1 cellular context compared by ENCODE assay signal in the genomic region with DNA sequence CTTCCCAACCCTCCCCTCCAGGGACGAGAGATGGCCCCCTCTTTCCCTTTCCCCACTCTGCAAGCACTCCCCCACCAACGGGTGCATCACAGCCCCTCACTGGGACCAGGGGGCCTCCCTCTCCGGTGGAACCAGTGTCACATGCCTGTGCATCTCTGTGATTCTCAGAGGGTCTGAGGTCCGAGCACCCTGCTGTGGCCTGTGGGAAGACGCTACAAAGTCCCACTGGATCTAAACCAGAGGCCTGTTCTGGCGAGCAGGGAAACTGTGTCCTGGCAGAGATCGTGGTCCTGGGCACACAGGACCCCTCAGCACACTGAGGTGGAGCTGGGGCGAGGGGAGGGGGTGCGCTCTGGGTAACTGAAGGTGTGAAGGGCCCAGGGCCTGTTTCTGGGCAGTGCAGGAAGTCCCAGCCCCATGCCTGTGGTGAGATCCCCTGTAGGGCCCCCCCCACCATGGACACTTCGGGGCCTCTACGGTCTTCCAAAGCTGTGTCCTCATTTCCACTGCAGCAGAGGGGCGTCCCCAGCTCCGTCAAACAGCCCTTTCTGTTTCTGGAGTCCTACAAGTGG.
A peak's percentile ranks its signal among the peaks of the same experiment; 100 is the strongest.
TF ChIP-seq lines count a peak whose summit lies in the region.

No MANE protein-coding gene starts in this region.

TF ChIP-seq in HepG2, 621 proteins besides CTCF, POLR2A, EP300 and RAD21 (continued from another document and continues in another):
- TF ChIP-seq, protein P1, sequence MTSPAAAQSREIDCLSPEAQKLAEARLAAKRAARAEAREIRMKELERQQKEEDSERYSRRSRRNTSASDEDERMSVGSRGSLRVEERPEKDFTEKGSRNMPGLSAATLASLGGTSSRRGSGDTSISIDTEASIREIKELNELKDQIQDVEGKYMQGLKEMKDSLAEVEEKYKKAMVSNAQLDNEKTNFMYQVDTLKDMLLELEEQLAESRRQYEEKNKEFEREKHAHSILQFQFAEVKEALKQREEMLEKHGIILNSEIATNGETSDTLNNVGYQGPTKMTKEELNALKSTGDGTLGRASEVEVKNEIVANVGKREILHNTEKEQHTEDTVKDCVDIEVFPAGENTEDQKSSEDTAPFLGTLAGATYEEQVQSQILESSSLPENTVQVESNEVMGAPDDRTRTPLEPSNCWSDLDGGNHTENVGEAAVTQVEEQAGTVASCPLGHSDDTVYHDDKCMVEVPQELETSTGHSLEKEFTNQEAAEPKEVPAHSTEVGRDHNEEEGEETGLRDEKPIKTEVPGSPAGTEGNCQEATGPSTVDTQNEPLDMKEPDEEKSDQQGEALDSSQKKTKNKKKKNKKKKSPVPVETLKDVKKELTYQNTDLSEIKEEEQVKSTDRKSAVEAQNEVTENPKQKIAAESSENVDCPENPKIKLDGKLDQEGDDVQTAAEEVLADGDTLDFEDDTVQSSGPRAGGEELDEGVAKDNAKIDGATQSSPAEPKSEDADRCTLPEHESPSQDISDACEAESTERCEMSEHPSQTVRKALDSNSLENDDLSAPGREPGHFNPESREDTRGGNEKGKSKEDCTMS (CRISPR knock-in tag; conservative IDR thresholded peaks at IDR 0.05) = no peak
- TF ChIP-seq TBX2 (CRISPR knock-in tag; IDR thresholded peaks at IDR 0.05; ENCODE audit: borderline replicate concordance) = no peak
- TF ChIP-seq WIZ (CRISPR knock-in tag; IDR thresholded peaks at IDR 0.05) = no peak
- TF ChIP-seq, protein P2, sequence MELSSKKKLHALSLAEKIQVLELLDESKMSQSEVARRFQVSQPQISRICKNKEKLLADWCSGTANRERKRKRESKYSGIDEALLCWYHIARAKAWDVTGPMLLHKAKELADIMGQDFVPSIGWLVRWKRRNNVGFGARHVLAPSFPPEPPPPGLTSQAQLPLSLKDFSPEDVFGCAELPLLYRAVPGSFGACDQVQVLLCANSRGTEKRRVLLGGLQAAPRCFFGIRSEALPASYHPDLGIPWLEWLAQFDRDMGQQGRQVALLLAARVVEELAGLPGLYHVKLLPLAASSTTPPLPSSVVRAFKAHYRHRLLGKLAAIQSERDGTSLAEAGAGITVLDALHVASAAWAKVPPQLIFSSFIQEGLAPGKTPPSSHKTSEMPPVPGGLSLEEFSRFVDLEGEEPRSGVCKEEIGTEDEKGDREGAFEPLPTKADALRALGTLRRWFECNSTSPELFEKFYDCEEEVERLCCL (CRISPR knock-in tag; IDR thresholded peaks at IDR 0.05; ENCODE audit: borderline replicate concordance) = no peak
- no peak for TF ChIP-seq ARHGAP35 (CRISPR knock-in tag; IDR thresholded peaks at IDR 0.05; ENCODE audit: borderline replicate concordance)
- no peak for TF ChIP-seq ZNF619 (CRISPR knock-in tag; IDR thresholded peaks at IDR 0.05)
- TF ChIP-seq XRCC5 (optimal IDR thresholded peaks at IDR 0.05; ENCODE audit: low read length) = no peak
- no peak for TF ChIP-seq ZFP36L2 (CRISPR knock-in tag; IDR thresholded peaks at IDR 0.05)
- peak; percentile 42; the same call in 1 of the 2 replicates for TF ChIP-seq HNRNPL (IDR thresholded peaks at IDR 0.05; ENCODE audit: low read depth, low read length)
- no peak for TF ChIP-seq TRIM24 (CRISPR knock-in tag; IDR thresholded peaks at IDR 0.05)
- no peak for TF ChIP-seq SKI (IDR thresholded peaks at IDR 0.05; ENCODE audit: partially characterized antibody)
- TF ChIP-seq, protein P3, sequence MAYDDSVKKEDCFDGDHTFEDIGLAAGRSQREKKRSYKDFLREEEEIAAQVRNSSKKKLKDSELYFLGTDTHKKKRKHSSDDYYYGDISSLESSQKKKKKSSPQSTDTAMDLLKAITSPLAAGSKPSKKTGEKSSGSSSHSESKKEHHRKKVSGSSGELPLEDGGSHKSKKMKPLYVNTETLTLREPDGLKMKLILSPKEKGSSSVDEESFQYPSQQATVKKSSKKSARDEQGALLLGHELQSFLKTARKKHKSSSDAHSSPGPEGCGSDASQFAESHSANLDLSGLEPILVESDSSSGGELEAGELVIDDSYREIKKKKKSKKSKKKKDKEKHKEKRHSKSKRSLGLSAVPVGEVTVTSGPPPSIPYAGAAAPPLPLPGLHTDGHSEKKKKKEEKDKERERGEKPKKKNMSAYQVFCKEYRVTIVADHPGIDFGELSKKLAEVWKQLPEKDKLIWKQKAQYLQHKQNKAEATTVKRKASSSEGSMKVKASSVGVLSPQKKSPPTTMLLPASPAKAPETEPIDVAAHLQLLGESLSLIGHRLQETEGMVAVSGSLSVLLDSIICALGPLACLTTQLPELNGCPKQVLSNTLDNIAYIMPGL (CRISPR knock-in tag; IDR thresholded peaks at IDR 0.05; ENCODE audit: borderline replicate concordance in 1 of 2, low read depth in 1 of 2) = no peak
- TF ChIP-seq, protein P4, sequence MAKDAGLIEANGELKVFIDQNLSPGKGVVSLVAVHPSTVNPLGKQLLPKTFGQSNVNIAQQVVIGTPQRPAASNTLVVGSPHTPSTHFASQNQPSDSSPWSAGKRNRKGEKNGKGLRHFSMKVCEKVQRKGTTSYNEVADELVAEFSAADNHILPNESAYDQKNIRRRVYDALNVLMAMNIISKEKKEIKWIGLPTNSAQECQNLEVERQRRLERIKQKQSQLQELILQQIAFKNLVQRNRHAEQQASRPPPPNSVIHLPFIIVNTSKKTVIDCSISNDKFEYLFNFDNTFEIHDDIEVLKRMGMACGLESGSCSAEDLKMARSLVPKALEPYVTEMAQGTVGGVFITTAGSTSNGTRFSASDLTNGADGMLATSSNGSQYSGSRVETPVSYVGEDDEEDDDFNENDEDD (CRISPR knock-in tag; IDR thresholded peaks at IDR 0.05; ENCODE audit: borderline replicate concordance) = no peak
- no peak for TF ChIP-seq RFXANK (CRISPR knock-in tag; IDR thresholded peaks at IDR 0.05)
- TF ChIP-seq KLF11 (CRISPR knock-in tag; IDR thresholded peaks at IDR 0.05) = no peak
- TF ChIP-seq ZNF264 (CRISPR knock-in tag; IDR thresholded peaks at IDR 0.05) = no peak
- no peak for TF ChIP-seq SOX5 (CRISPR knock-in tag; IDR thresholded peaks at IDR 0.05; ENCODE audit: borderline replicate concordance)
- TF ChIP-seq SETDB1 (CRISPR knock-in tag; IDR thresholded peaks at IDR 0.05; ENCODE audit: borderline replicate concordance) = no peak
- TF ChIP-seq IKZF1 (IDR thresholded peaks at IDR 0.05) = no peak
- TF ChIP-seq ZNF792 (CRISPR knock-in tag; IDR thresholded peaks at IDR 0.05) = no peak
- TF ChIP-seq, protein P5, sequence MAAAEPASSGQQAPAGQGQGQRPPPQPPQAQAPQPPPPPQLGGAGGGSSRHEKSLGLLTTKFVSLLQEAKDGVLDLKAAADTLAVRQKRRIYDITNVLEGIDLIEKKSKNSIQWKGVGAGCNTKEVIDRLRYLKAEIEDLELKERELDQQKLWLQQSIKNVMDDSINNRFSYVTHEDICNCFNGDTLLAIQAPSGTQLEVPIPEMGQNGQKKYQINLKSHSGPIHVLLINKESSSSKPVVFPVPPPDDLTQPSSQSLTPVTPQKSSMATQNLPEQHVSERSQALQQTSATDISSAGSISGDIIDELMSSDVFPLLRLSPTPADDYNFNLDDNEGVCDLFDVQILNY (CRISPR knock-in tag; conservative IDR thresholded peaks at IDR 0.05) = no peak
- TF ChIP-seq, protein P6, sequence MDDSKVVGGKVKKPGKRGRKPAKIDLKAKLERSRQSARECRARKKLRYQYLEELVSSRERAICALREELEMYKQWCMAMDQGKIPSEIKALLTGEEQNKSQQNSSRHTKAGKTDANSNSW (CRISPR knock-in tag; IDR thresholded peaks at IDR 0.05; ENCODE audit: borderline replicate concordance) = no peak
- no peak for TF ChIP-seq ZNF761 (CRISPR knock-in tag; conservative IDR thresholded peaks at IDR 0.05)
- TF ChIP-seq, protein P7, sequence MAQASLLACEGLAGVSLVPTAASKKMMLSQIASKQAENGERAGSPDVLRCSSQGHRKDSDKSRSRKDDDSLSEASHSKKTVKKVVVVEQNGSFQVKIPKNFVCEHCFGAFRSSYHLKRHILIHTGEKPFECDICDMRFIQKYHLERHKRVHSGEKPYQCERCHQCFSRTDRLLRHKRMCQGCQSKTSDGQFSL (CRISPR knock-in tag; IDR thresholded peaks at IDR 0.05) = no peak; the same call in 1 of the 2 replicates
- TF ChIP-seq GATAD1 (CRISPR knock-in tag; IDR thresholded peaks at IDR 0.05) = no peak
- TF ChIP-seq GFI1 (CRISPR knock-in tag; IDR thresholded peaks at IDR 0.05; ENCODE audit: borderline replicate concordance) = no peak
- TF ChIP-seq IRX3 (CRISPR knock-in tag; IDR thresholded peaks at IDR 0.05; ENCODE audit: borderline replicate concordance, low read depth) = no peak
- TF ChIP-seq, protein P8, sequence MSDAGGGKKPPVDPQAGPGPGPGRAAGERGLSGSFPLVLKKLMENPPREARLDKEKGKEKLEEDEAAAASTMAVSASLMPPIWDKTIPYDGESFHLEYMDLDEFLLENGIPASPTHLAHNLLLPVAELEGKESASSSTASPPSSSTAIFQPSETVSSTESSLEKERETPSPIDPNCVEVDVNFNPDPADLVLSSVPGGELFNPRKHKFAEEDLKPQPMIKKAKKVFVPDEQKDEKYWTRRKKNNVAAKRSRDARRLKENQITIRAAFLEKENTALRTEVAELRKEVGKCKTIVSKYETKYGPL (CRISPR knock-in tag; IDR thresholded peaks at IDR 0.05) = no peak
- no peak for TF ChIP-seq HCFC1 (IDR thresholded peaks at IDR 0.05; ENCODE audit: low read depth, low read length)
- no peak for TF ChIP-seq RXRA (CRISPR knock-in tag; IDR thresholded peaks at IDR 0.05)
- TF ChIP-seq, protein P9, sequence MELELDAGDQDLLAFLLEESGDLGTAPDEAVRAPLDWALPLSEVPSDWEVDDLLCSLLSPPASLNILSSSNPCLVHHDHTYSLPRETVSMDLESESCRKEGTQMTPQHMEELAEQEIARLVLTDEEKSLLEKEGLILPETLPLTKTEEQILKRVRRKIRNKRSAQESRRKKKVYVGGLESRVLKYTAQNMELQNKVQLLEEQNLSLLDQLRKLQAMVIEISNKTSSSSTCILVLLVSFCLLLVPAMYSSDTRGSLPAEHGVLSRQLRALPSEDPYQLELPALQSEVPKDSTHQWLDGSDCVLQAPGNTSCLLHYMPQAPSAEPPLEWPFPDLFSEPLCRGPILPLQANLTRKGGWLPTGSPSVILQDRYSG (CRISPR knock-in tag; IDR thresholded peaks at IDR 0.05) = no peak
- TF ChIP-seq, protein P10, sequence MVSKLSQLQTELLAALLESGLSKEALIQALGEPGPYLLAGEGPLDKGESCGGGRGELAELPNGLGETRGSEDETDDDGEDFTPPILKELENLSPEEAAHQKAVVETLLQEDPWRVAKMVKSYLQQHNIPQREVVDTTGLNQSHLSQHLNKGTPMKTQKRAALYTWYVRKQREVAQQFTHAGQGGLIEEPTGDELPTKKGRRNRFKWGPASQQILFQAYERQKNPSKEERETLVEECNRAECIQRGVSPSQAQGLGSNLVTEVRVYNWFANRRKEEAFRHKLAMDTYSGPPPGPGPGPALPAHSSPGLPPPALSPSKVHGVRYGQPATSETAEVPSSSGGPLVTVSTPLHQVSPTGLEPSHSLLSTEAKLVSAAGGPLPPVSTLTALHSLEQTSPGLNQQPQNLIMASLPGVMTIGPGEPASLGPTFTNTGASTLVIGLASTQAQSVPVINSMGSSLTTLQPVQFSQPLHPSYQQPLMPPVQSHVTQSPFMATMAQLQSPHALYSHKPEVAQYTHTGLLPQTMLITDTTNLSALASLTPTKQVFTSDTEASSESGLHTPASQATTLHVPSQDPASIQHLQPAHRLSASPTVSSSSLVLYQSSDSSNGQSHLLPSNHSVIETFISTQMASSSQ (IDR thresholded peaks at IDR 0.05; ENCODE audit: low read depth) = no peak
- TF ChIP-seq, protein P10 (CRISPR knock-in tag; IDR thresholded peaks at IDR 0.05; ENCODE audit: borderline replicate concordance) = no peak
- no peak for TF ChIP-seq ZNF12 (CRISPR knock-in tag; IDR thresholded peaks at IDR 0.05)
- TF ChIP-seq ZNF567 (CRISPR knock-in tag; IDR thresholded peaks at IDR 0.05; ENCODE audit: borderline replicate concordance) = no peak
- TF ChIP-seq ZNF234 (CRISPR knock-in tag; conservative IDR thresholded peaks at IDR 0.05) = no peak
- TF ChIP-seq, protein P11, sequence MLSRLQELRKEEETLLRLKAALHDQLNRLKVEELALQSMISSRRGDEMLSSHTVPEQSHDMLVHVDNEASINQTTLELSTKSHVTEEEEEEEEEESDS (CRISPR knock-in tag; IDR thresholded peaks at IDR 0.05; ENCODE audit: borderline replicate concordance) = no peak
- no peak for TF ChIP-seq BHLHE40 (IDR thresholded peaks at IDR 0.05; ENCODE audit: low read length)
- no peak for TF ChIP-seq MAF1 (CRISPR knock-in tag; IDR thresholded peaks at IDR 0.05; ENCODE audit: borderline replicate concordance)
- no peak for TF ChIP-seq ZFP37 (CRISPR knock-in tag; IDR thresholded peaks at IDR 0.05; ENCODE audit: borderline replicate concordance)
- no peak for TF ChIP-seq ZNF629 (CRISPR knock-in tag; conservative IDR thresholded peaks at IDR 0.05)
- TF ChIP-seq, protein P12, sequence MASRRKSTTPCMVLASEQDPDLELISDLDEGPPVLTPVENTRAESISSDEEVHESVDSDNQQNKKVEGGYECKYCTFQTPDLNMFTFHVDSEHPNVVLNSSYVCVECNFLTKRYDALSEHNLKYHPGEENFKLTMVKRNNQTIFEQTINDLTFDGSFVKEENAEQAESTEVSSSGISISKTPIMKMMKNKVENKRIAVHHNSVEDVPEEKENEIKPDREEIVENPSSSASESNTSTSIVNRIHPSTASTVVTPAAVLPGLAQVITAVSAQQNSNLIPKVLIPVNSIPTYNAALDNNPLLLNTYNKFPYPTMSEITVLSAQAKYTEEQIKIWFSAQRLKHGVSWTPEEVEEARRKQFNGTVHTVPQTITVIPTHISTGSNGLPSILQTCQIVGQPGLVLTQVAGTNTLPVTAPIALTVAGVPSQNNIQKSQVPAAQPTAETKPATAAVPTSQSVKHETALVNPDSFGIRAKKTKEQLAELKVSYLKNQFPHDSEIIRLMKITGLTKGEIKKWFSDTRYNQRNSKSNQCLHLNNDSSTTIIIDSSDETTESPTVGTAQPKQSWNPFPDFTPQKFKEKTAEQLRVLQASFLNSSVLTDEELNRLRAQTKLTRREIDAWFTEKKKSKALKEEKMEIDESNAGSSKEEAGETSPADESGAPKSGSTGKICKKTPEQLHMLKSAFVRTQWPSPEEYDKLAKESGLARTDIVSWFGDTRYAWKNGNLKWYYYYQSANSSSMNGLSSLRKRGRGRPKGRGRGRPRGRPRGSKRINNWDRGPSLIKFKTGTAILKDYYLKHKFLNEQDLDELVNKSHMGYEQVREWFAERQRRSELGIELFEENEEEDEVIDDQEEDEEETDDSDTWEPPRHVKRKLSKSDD (CRISPR knock-in tag; IDR thresholded peaks at IDR 0.05; ENCODE audit: low read depth) = no peak
- no peak for TF ChIP-seq RARA (CRISPR knock-in tag; IDR thresholded peaks at IDR 0.05)
- no peak for TF ChIP-seq ZNF350 (CRISPR knock-in tag; IDR thresholded peaks at IDR 0.05; ENCODE audit: borderline replicate concordance, low read depth)
- TF ChIP-seq POLR2G (IDR thresholded peaks at IDR 0.05; ENCODE audit: low read depth, low read length) = peak; percentile 17; the same call in 1 of the 2 replicates
- no peak for TF ChIP-seq MATR3 (CRISPR knock-in tag; IDR thresholded peaks at IDR 0.05)
- TF ChIP-seq ZNF24 (IDR thresholded peaks at IDR 0.05) = no peak
- no peak for TF ChIP-seq NFYB (CRISPR knock-in tag; IDR thresholded peaks at IDR 0.05)
- TF ChIP-seq ZNF569 (CRISPR knock-in tag; IDR thresholded peaks at IDR 0.05; ENCODE audit: borderline replicate concordance) = no peak
